ENCODE assay signal across 8 cellular contexts in genomic region chr3:128486692-128487537, GRCh38. TPM values are rescaled to one million over a fixed set of nuclear protein-coding genes. Genes with fewer than 3 reads are reported as not detected.
DNase-seq lines count a peak whose midpoint lies in the region; ATAC-seq and TF ChIP-seq lines count a peak whose summit lies in the region.

No MANE protein-coding gene starts in this region.

- peak overlapping the region; percentile 73 for H3K4me3 Mint-ChIP-seq in activated CD4-positive, alpha-beta memory T cell treated with anti-CD3 and anti-CD28 coated beads for 36 hours
- H3K4me3 Mint-ChIP-seq in progenitor cell of endocrine pancreas (ENCODE audit: low read depth): peak overlapping the region; percentile 36

- peak overlapping the region; percentile 33 to 63 for H3K4me3 ChIP-seq in gastroesophageal sphincter

- H3K27ac ChIP-seq in gastroesophageal sphincter: peak overlapping the region in 3 of 4 donors; percentile 43 to 82 (median 77)

- no peak overlapping the region for H3K27ac Mint-ChIP-seq in activated CD4-positive, alpha-beta memory T cell treated with anti-CD3 and anti-CD28 coated beads for 36 hours
- H3K27ac Mint-ChIP-seq in progenitor cell of endocrine pancreas: no peak overlapping the region

- TF ChIP-seq EP300 in gastroesophageal sphincter (IDR thresholded peaks at IDR 0.05): no peak

- CTCF ChIA-PET in activated CD4-positive, alpha-beta memory T cell treated with anti-CD3 and anti-CD28 coated beads for 36 hours (lab: Charles Lee): interaction anchor here (0.8 to 2.1 kb wide), 3 partner anchors 11 to 61 kb away, joined by 3 to 6 read pairs (median 6); no protein-coding TSS in a partner anchor

- peaks cover 0 to 83% (median 53%) of the 10 kb centered on the region in 3 donors for H3K4me1 ChIP-seq in gastroesophageal sphincter

- TF ChIP-seq POLR2A in gastroesophageal sphincter (IDR thresholded peaks at IDR 0.05): no peak

- peaks cover 43% of the 10 kb centered on the region for H3K4me1 Mint-ChIP-seq in activated CD4-positive, alpha-beta memory T cell treated with anti-CD3 and anti-CD28 coated beads for 36 hours (ENCODE audit: low read depth)
- peaks cover 21% of the 10 kb centered on the region for H3K4me1 Mint-ChIP-seq in progenitor cell of endocrine pancreas (ENCODE audit: low read depth)

- 0% methylated on average over 5 of the region's 75 CpGs; no CpG with 5 or more reads in 1 of the 2 donors for whole genome bisulfite sequencing in gastroesophageal sphincter (ENCODE audit: low coverage in 1 of 2), 2 donors

- peaks cover 77% of the 10 kb centered on the region for H3K27me3 Mint-ChIP-seq in activated CD4-positive, alpha-beta memory T cell treated with anti-CD3 and anti-CD28 coated beads for 36 hours
- peaks cover 86% of the 10 kb centered on the region for H3K27me3 Mint-ChIP-seq in progenitor cell of endocrine pancreas

- ATAC-seq in gastroesophageal sphincter (no peak), HG02938 (IDR thresholded peaks at IDR 0.05; ENCODE audit: unreplicated experiment) (no peak)

- POLR2A ChIA-PET in activated CD4-positive, alpha-beta memory T cell treated with anti-CD3 and anti-CD28 coated beads for 36 hours (lab: Charles Lee): no interaction called here

- TF ChIP-seq CTCF in gastroesophageal sphincter (IDR thresholded peaks at IDR 0.05) (no peak), progenitor cell of endocrine pancreas (IDR thresholded peaks at IDR 0.05; ENCODE audit: unreplicated experiment) (no peak)

- peak; percentile 20 for DNase-seq in stimulated activated CD4-positive, alpha-beta T cell treated with anti-CD3 and anti-CD28 coated beads, Interleukin-4, amount 100 ng/mL, for 1 hour
- DNase-seq in stimulated activated CD4-positive, alpha-beta T cell treated with anti-CD3 and anti-CD28 coated beads, Interleukin-4, amount 100 ng/mL, for 4 hours: no peak
- peak; percentile 18 for DNase-seq in activated CD4-positive, alpha-beta memory T cell treated with anti-CD3 and anti-CD28 coated beads for 36 hours
- DNase-seq in progenitor cell of endocrine pancreas (ENCODE audit: low spot score, unreplicated experiment) (no peak), germinal center (ENCODE audit: low spot score) (no peak), HuH-7.5 (ENCODE audit: low spot score) (no peak)

- intact Hi-C loops in activated CD4-positive, alpha-beta memory T cell treated with anti-CD3 and anti-CD28 coated beads for 36 hours (cut with micrococcal nuclease): no loop called here

- H3K9me3 Mint-ChIP-seq in activated CD4-positive, alpha-beta memory T cell treated with anti-CD3 and anti-CD28 coated beads for 36 hours: no peaks in the 10 kb centered on the region
- H3K9me3 Mint-ChIP-seq in progenitor cell of endocrine pancreas (ENCODE audit: low read depth): no peaks in the 10 kb centered on the region

- no peaks in the 10 kb centered on the region for H3K36me3 Mint-ChIP-seq in activated CD4-positive, alpha-beta memory T cell treated with anti-CD3 and anti-CD28 coated beads for 36 hours
- H3K36me3 Mint-ChIP-seq in progenitor cell of endocrine pancreas (ENCODE audit: insufficient read depth): no peaks in the 10 kb centered on the region

- H3K36me3 ChIP-seq in gastroesophageal sphincter: no peaks in the 10 kb centered on the region

- no peaks in the 10 kb centered on the region for H3K9me3 ChIP-seq in gastroesophageal sphincter

- peaks cover 100% of the 10 kb centered on the region for H3K27me3 ChIP-seq in gastroesophageal sphincter

RNA-seq across cellular contexts. Expression of gene GATA2, which starts 6.1 kb away (rescaled TPM):
- total RNA-seq in activated CD4-positive, alpha-beta memory T cell treated with anti-CD3 and anti-CD28 coated beads for 36 hours: not detected
- total RNA-seq in gastroesophageal sphincter: 10 to 100 TPM in 1 of 4 donors, 1 to 10 TPM in 3; 5.4 to 16.0 (median 8.1) TPM
- 1.7 and 1.9 TPM in 2 replicates for total RNA-seq in progenitor cell of endocrine pancreas

RNA-seq across cellular contexts. Expression of gene DNAJB8, which starts 20.2 kb away (rescaled TPM):
- not detected for total RNA-seq in activated CD4-positive, alpha-beta memory T cell treated with anti-CD3 and anti-CD28 coated beads for 36 hours
- total RNA-seq in gastroesophageal sphincter: not detected
- not detected in 2 replicates for total RNA-seq in progenitor cell of endocrine pancreas

Comparison
In these comparisons a context has a peak if more than half of its experiments do, and no peak if none do; other contexts are left out.
1. DNase-seq: peak in stimulated activated CD4-positive, alpha-beta T cell treated with anti-CD3 and anti-CD28 coated beads, Interleukin-4, amount 100 ng/mL, for 1 hour (single experiment) and activated CD4-positive, alpha-beta memory T cell treated with anti-CD3 and anti-CD28 coated beads for 36 hours (single experiment); none in stimulated activated CD4-positive, alpha-beta T cell treated with anti-CD3 and anti-CD28 coated beads, Interleukin-4, amount 100 ng/mL, for 4 hours (0 of 2), progenitor cell of endocrine pancreas (single experiment), germinal center (single experiment) and HuH-7.5 (single experiment).